In genomic region chr9:135512241-135512603, GRCh38 we compare ENCODE assay signal across 24 cellular contexts. TPM values are rescaled to one million over a fixed set of nuclear protein-coding genes. Genes with fewer than 3 reads are reported as not detected.
DNase-seq lines count a peak whose midpoint lies in the region; ATAC-seq, FAIRE-seq and TF ChIP-seq lines count a peak whose summit lies in the region.
"Had no signal": no experiment of that assay in that cellular context is flagged by ENCODE, and none has a peak within 500 bp of the region (broad histone marks: within the 10 kb centered on the region; RNA-seq: fewer than 3 reads in every experiment).

No MANE protein-coding gene starts in this region.

- H3K4ac ChIP-seq in IMR-90 (ENCODE audit: low read depth, low read length): no peak overlapping the region

- TF ChIP-seq EP300 in K562 (IDR thresholded peaks at IDR 0.05; ENCODE audit: low read length): no peak

- no peaks in the 10 kb centered on the region for H3K36me3 ChIP-seq in IMR-90 (ENCODE audit: control insufficient read depth, insufficient read depth, low read length)
- no peaks in the 10 kb centered on the region for H3K36me3 ChIP-seq in K562 (ENCODE audit: control insufficient read depth, insufficient read depth, low read length)
- H3K36me3 ChIP-seq: BE2C, SJSA1 had no signal

- H3K4me2 ChIP-seq in IMR-90 (ENCODE audit: low read depth, low read length) (no peak overlapping the region), K562 (ENCODE audit: insufficient read depth, low read length) (peak overlapping the region; percentile 19; the same call in 1 of the 2 replicates)
- H3K4me2 ChIP-seq: A549, KMS-11 had no signal

- no peak overlapping the region for H4K8ac ChIP-seq in IMR-90 (ENCODE audit: low read depth in 2 of 2, low read length in 2 of 2)

- H3K4me3 ChIP-seq in IMR-90 (ENCODE audit: insufficient read depth, low read depth, low read length) (no peak overlapping the region), K562 (no peak overlapping the region)
- H3K4me3 ChIP-seq: A549, SJSA1 had no signal

- ATAC-seq in IMR-90 (ENCODE audit: low read depth) (no peak), K562 (no peak; the same call in 2 of the 3 replicates), sciatic nerve (no peak), HG03354 (IDR thresholded peaks at IDR 0.05; ENCODE audit: poor library complexity, severe bottlenecking, unreplicated experiment) (no peak), HG02840 (IDR thresholded peaks at IDR 0.05; ENCODE audit: low FRiP score, unreplicated experiment) (no peak)
- ATAC-seq: Panc1, Right ventricle myocardium inferior had no signal

- DNase-seq in IMR-90 (no peak), K562 (ENCODE audit: extremely low read depth in 1 of 4, low spot score in 3 of 4) (no peak), mesenteric fat pad (ENCODE audit: low spot score) (peak; percentile 24), sciatic nerve (ENCODE audit: low spot score) (peak; percentile 23), RWPE1 (ENCODE audit: low spot score) (no peak), HuH-7 (ENCODE audit: low spot score) (no peak)
- DNase-seq: BE2C; CD4-positive, CD25-positive, alpha-beta regulatory T cell; DMS79; HFFc6; NCI-H1105; NCI-H146; NCI-H2081; NCI-H2171; NCI-H345; NCI-H524; NCI-H774 had no signal

- no peak overlapping the region for H2AK9ac ChIP-seq in IMR-90 (replicated peaks; ENCODE audit: low read depth, low read length, poor library complexity)

- H2AK5ac ChIP-seq in IMR-90 (ENCODE audit: low read depth, low read length): no peak overlapping the region

- no peaks in the 10 kb centered on the region for H3K79me1 ChIP-seq in IMR-90 (ENCODE audit: low read depth in 1 of 2, low read length in 2 of 2)

- no peak overlapping the region for H2BK15ac ChIP-seq in IMR-90 (ENCODE audit: low read depth, low read length)

- H3K27me3 ChIP-seq in IMR-90 (ENCODE audit: control insufficient read depth, insufficient read depth, low read length): peaks cover 2% of the 10 kb centered on the region; the same call in 1 of the 2 replicates
- no peaks in the 10 kb centered on the region for H3K27me3 ChIP-seq in K562 (ENCODE audit: control insufficient read depth in 2 of 2, insufficient read depth in 2 of 2, low read length in 2 of 2)
- H3K27me3 ChIP-seq: BE2C, SJSA1 had no signal

- no peak overlapping the region for H3K23ac ChIP-seq in IMR-90 (ENCODE audit: low read depth, low read length)

- no peak overlapping the region for H4K91ac ChIP-seq in IMR-90 (ENCODE audit: insufficient read depth, low read depth, low read length)

- dilution Hi-C loops in IMR-90 (cut with HindIII; ENCODE audit: low sequenced_read_pairs, unreplicated experiment): no loop called here

- H4K20me1 ChIP-seq in IMR-90 (ENCODE audit: insufficient read depth, low read length): no peaks in the 10 kb centered on the region
- H4K20me1 ChIP-seq in K562 (replicated peaks; ENCODE audit: control insufficient read depth, insufficient read depth, low read length): no peaks in the 10 kb centered on the region

- no peak overlapping the region for H3K14ac ChIP-seq in IMR-90 (replicated peaks; ENCODE audit: low read depth, low read length)

- in situ Hi-C loops in IMR-90 (cut with MboI; ENCODE audit: low sequenced_read_pairs): no loop called here
- in situ Hi-C loops in K562 (cut with MboI): no loop called here

- H2BK5ac ChIP-seq in IMR-90 (ENCODE audit: low read depth, low read length, poor library complexity, severe bottlenecking): no peak overlapping the region

- H3K4me1 ChIP-seq in IMR-90 (ENCODE audit: control insufficient read depth, insufficient read depth, low read length): no peaks in the 10 kb centered on the region
- peaks cover 23 to 25% of the 10 kb centered on the region in 2 experiments for H3K4me1 ChIP-seq in K562 (replicated peaks in 1 of 2; ENCODE audit: control insufficient read depth in 2 of 2, insufficient read depth in 2 of 2, low read length in 2 of 2)
- H3K4me1 ChIP-seq: A549, BE2C, SJSA1 had no signal

- CTCF ChIA-PET in IMR-90 (lab: Yijun Ruan, JAX): no interaction called here
- CTCF ChIA-PET in K562 (lab: Yijun Ruan, JAX; ENCODE audit: low intra/inter-chr PET ratio): no interaction called here
- CTCF ChIA-PET in RWPE1 (lab: Yijun Ruan, JAX): interaction anchor here (1.0 kb wide), 1 partner anchor 8 kb away, joined by 8 read pairs; no protein-coding TSS in a partner anchor

- TF ChIP-seq POLR2A in IMR-90 (IDR thresholded peaks at IDR 0.05; ENCODE audit: low read depth, low read length) (no peak), K562 (conservative IDR thresholded peaks at IDR 0.05) (no peak)

- POLR2A ChIA-PET in IMR-90 (lab: Charles Lee; ENCODE audit: unreplicated experiment) (no interaction called here), K562 (lab: Yijun Ruan, JAX) (no interaction called here), RWPE1 (lab: Yijun Ruan, JAX; ENCODE audit: low non-redundant PET) (no interaction called here)

- intact Hi-C loops in IMR-90 (cut with micrococcal nuclease): no loop called here
- intact Hi-C loops in K562 (cut with micrococcal nuclease): no loop called here
- intact Hi-C loops in sciatic nerve (cut with DNase I): no loop called here

- no peak overlapping the region for H2BK20ac ChIP-seq in IMR-90 (ENCODE audit: low read depth, low read length)

- no peaks in the 10 kb centered on the region for H3K9me3 ChIP-seq in IMR-90 (ENCODE audit: control insufficient read depth, insufficient read depth, low read length)
- H3K9me3 ChIP-seq in K562 (replicated peaks; ENCODE audit: control insufficient read depth, insufficient read depth, low read depth, low read length): no peaks in the 10 kb centered on the region
- H3K9me3 ChIP-seq: A549, BE2C, SJSA1 had no signal

- H3K9ac ChIP-seq in IMR-90 (ENCODE audit: low read depth, low read length) (no peak overlapping the region), K562 (ENCODE audit: insufficient read depth in 1 of 2, low read depth in 2 of 2, low read length in 2 of 2) (no peak overlapping the region)
- H3K9ac ChIP-seq: KMS-11 had no signal

- no peak for TF ChIP-seq CTCF in IMR-90 (conservative IDR thresholded peaks at IDR 0.05; ENCODE audit: low read depth, low read length)
- no peak for TF ChIP-seq CTCF in K562 (IDR thresholded peaks at IDR 0.05 in 2 of 3, conservative IDR thresholded peaks at IDR 0.05 in 1 of 3; ENCODE audit: insufficient read depth in 2 of 3, low read depth in 1 of 3, low read length in 3 of 3)
- TF ChIP-seq CTCF in RWPE1 (conservative IDR thresholded peaks at IDR 0.05; ENCODE audit: low read depth): no peak

- no peak overlapping the region for H3K27ac ChIP-seq in IMR-90 (ENCODE audit: insufficient read depth, low read length)
- H3K27ac ChIP-seq in K562 (ENCODE audit: extremely low read depth, low read depth, low read length): peak overlapping the region; percentile 19; the same call in 1 of the 3 replicates
- no peak overlapping the region for H3K27ac ChIP-seq in RWPE1
- H3K27ac ChIP-seq: A549, KMS-11, SJSA1 had no signal

- no peaks in the 10 kb centered on the region for H3K9me1 ChIP-seq in IMR-90 (ENCODE audit: insufficient read depth, low read length)
- no peaks in the 10 kb centered on the region for H3K9me1 ChIP-seq in K562 (ENCODE audit: control insufficient read depth, insufficient read depth, low read length)

- H2AFZ ChIP-seq in IMR-90 (replicated peaks; ENCODE audit: low read length, poor library complexity) (peak overlapping the region; percentile 11), K562 (ENCODE audit: low read depth, low read length) (peak overlapping the region; percentile 80)

- H3K79me2 ChIP-seq in K562 (ENCODE audit: control insufficient read depth, insufficient read depth, low read length): no peaks in the 10 kb centered on the region

- TF ChIP-seq RAD21 in IMR-90 (IDR thresholded peaks at IDR 0.05; ENCODE audit: low read length) (no peak), K562 (CRISPR knock-in tag; conservative IDR thresholded peaks at IDR 0.05 in 1 of 2, IDR thresholded peaks at IDR 0.05 in 1 of 2) (no peak)

- no peak overlapping the region for H3K18ac ChIP-seq in IMR-90 (ENCODE audit: low read depth, low read length)

- 34% methylated on average over 4 of the region's 10 CpGs; no CpG with 5 or more reads in 1 of the 2 experiments for WGBS in IMR-90 (ENCODE audit: extremely low coverage in 2 of 2, insufficient read length in 1 of 2), 2 experiments
- WGBS in K562 (ENCODE audit: insufficient coverage, low coverage, missing lambda C conversion rate): 67% methylated on average over 9 of the region's 10 CpGs

- H2BK120ac ChIP-seq in IMR-90 (ENCODE audit: low read depth, low read length): no peak overlapping the region

- BruUV-seq in IMR-90 (replicated peaks; lab: Mats Ljungman, UMichigan) (no TSS peak), K562 (replicated peaks; lab: Mats Ljungman, UMichigan) (no TSS peak)

- H4K5ac ChIP-seq in IMR-90 (ENCODE audit: low read depth, low read length): no peak overlapping the region

- no peak overlapping the region for H3K56ac ChIP-seq in IMR-90 (ENCODE audit: extremely low read depth, insufficient read depth, low read length)

- no peak for FAIRE-seq in K562 (lab: Jason Lieb, UNC)
- FAIRE-seq: A549 had no signal

RNA-seq across cellular contexts. Expression of gene LCN1, which starts 9.0 kb away (rescaled TPM):
- total RNA-seq in IMR-90 (2012; rRNA removed) (not detected in 2 replicates), K562 (2014; rRNA removed) (not detected in 2 replicates), K562 (2014; rRNA removed; fragmentation: Illumina TruSeq; extraction: Trizol) (not detected in 2 replicates), K562 (2015; rRNA removed; fragmentation: Illumina TruSeq; extraction: Trizol) (not detected in 2 replicates), K562 (2021) (not detected in 2 replicates), mesenteric fat pad (2.3 TPM), sciatic nerve (not detected)
- polyA plus RNA-seq in IMR-90 (2012; rRNA removed) (not detected in 2 replicates), K562 (2011; rRNA removed) (not detected in 2 replicates), K562 (2014; fragmentation: Illumina TruSeq; extraction: Trizol) (not detected in 2 replicates), K562 (2014; fragmentation: Nextera tagmentation; extraction: Ambion mirVana) (not detected), K562 (2014; rRNA removed) (not detected in 2 replicates)
- not detected in 2 replicates for polyA plus RNA-seq in IMR-90 (2012; cell fraction: cytosol; rRNA removed)
- polyA plus RNA-seq in IMR-90 (2012; cell fraction: nucleus; rRNA removed; ENCODE audit: low replicate concordance): not detected in 2 replicates
- not detected in 2 replicates for total RNA-seq in K562 (2011; cell fraction: chromatin; rRNA removed; ENCODE audit: low replicate concordance)
- not detected in 2 replicates for total RNA-seq in K562 (2011; cell fraction: nucleolus; rRNA removed)
- total RNA-seq in K562 (2011; cell fraction: nucleoplasm; rRNA removed): not detected in 2 replicates
- polyA plus RNA-seq in K562 (2011; cell fraction: cytosol; rRNA removed): not detected in 2 replicates
- polyA plus RNA-seq in K562 (2011; cell fraction: nucleus; rRNA removed): not detected in 2 replicates
- not detected in 2 replicates for polyA plus RNA-seq in K562 (2012)
- polyA minus RNA-seq in K562 (2011; rRNA and poly(A)+ RNA removed): not detected in 2 replicates
- not detected in 2 replicates for polyA minus RNA-seq in K562 (2011; cell fraction: cytosol; rRNA and poly(A)+ RNA removed)
- polyA minus RNA-seq in K562 (2011; cell fraction: nucleus; rRNA and poly(A)+ RNA removed): not detected in 2 replicates
- total RNA-seq: CD4-positive, CD25-positive, alpha-beta regulatory T cell; Right ventricle myocardium inferior; SJSA1 had no signal
- polyA plus RNA-seq: A549; CD4-positive, CD25-positive, alpha-beta regulatory T cell had no signal

RNA-seq across cellular contexts. Expression of gene MRPS2, which starts 11.7 kb away (rescaled TPM):
- total RNA-seq in IMR-90 (2012; rRNA removed): 53.1 and 54.4 TPM in 2 replicates
- polyA plus RNA-seq in IMR-90 (2012; rRNA removed): 104 and 142 TPM in 2 replicates
- 57.0 and 155 TPM in 2 replicates for polyA plus RNA-seq in IMR-90 (2012; cell fraction: cytosol; rRNA removed)
- 92.4 and 172 TPM in 2 replicates for polyA plus RNA-seq in IMR-90 (2012; cell fraction: nucleus; rRNA removed; ENCODE audit: low replicate concordance)
- 22.8 and 99.4 TPM in 2 replicates for total RNA-seq in K562 (2011; cell fraction: chromatin; rRNA removed; ENCODE audit: low replicate concordance)
- 83.4 and 87.4 TPM in 2 replicates for total RNA-seq in K562 (2011; cell fraction: nucleolus; rRNA removed)
- total RNA-seq in K562 (2011; cell fraction: nucleoplasm; rRNA removed): 44.5 and 53.2 TPM in 2 replicates
- total RNA-seq in K562 (2014; rRNA removed): 120 and 168 TPM in 2 replicates
- total RNA-seq in K562 (2014; rRNA removed; fragmentation: Illumina TruSeq; extraction: Trizol): 27.3 and 39.7 TPM in 2 replicates
- total RNA-seq in K562 (2015; rRNA removed; fragmentation: Illumina TruSeq; extraction: Trizol): 73.9 and 75.9 TPM in 2 replicates
- 106 and 110 TPM in 2 replicates for total RNA-seq in K562 (2021)
- 81.3 and 135 TPM in 2 replicates for polyA plus RNA-seq in K562 (2011; rRNA removed)
- polyA plus RNA-seq in K562 (2011; cell fraction: cytosol; rRNA removed): 412 and 778 TPM in 2 replicates
- 169 and 254 TPM in 2 replicates for polyA plus RNA-seq in K562 (2011; cell fraction: nucleus; rRNA removed)
- polyA plus RNA-seq in K562 (2012): 119 and 130 TPM in 2 replicates
- 167 and 221 TPM in 2 replicates for polyA plus RNA-seq in K562 (2014; fragmentation: Illumina TruSeq; extraction: Trizol)
- 10 to 100 TPM in 1 of 2 experiments, 1 to 10 TPM in 1; 8.0 to 10.9 TPM for polyA plus RNA-seq in K562 (2014; fragmentation: Nextera tagmentation; extraction: Ambion mirVana)
- 128 and 133 TPM in 2 replicates for polyA plus RNA-seq in K562 (2014; rRNA removed)
- 77.8 and 115 TPM in 2 replicates for polyA minus RNA-seq in K562 (2011; rRNA and poly(A)+ RNA removed)
- 140 and 152 TPM in 2 replicates for polyA minus RNA-seq in K562 (2011; cell fraction: cytosol; rRNA and poly(A)+ RNA removed)
- polyA minus RNA-seq in K562 (2011; cell fraction: nucleus; rRNA and poly(A)+ RNA removed): 44.6 and 49.4 TPM in 2 replicates
- total RNA-seq in mesenteric fat pad: 25.9 TPM
- total RNA-seq in sciatic nerve: 17.5 TPM

RNA-seq across cellular contexts. Expression of gene PPP1R26, which starts 32.6 kb away (rescaled TPM):
- total RNA-seq in IMR-90 (2012; rRNA removed) (3.8 and 4.4 TPM in 2 replicates), K562 (2014; rRNA removed) (25.1 and 29.6 TPM in 2 replicates), K562 (2014; rRNA removed; fragmentation: Illumina TruSeq; extraction: Trizol) (8.1 and 11.3 TPM in 2 replicates), K562 (2015; rRNA removed; fragmentation: Illumina TruSeq; extraction: Trizol) (18.2 and 19.4 TPM in 2 replicates), K562 (2021) (23.6 and 26.8 TPM in 2 replicates), mesenteric fat pad (10.6 TPM), sciatic nerve (13.9 TPM)
- polyA plus RNA-seq in IMR-90 (2012; rRNA removed) (5.6 and 6.0 TPM in 2 replicates), K562 (2011; rRNA removed) (8.6 and 9.3 TPM in 2 replicates), K562 (2014; fragmentation: Illumina TruSeq; extraction: Trizol) (8.0 and 12.4 TPM in 2 replicates), K562 (2014; fragmentation: Nextera tagmentation; extraction: Ambion mirVana) (under 1 TPM; 0.77 to 0.89 TPM), K562 (2014; rRNA removed) (15.0 and 15.6 TPM in 2 replicates)
- 3.3 and 5.6 TPM in 2 replicates for polyA plus RNA-seq in IMR-90 (2012; cell fraction: cytosol; rRNA removed)
- polyA plus RNA-seq in IMR-90 (2012; cell fraction: nucleus; rRNA removed; ENCODE audit: low replicate concordance): 9.3 and 10.5 TPM in 2 replicates
- total RNA-seq in K562 (2011; cell fraction: chromatin; rRNA removed; ENCODE audit: low replicate concordance): 19.1 and 41.6 TPM in 2 replicates
- total RNA-seq in K562 (2011; cell fraction: nucleolus; rRNA removed): 25.8 and 36.4 TPM in 2 replicates
- total RNA-seq in K562 (2011; cell fraction: nucleoplasm; rRNA removed): 20.5 and 21.5 TPM in 2 replicates
- 9.9 and 15.5 TPM in 2 replicates for polyA plus RNA-seq in K562 (2011; cell fraction: cytosol; rRNA removed)
- polyA plus RNA-seq in K562 (2011; cell fraction: nucleus; rRNA removed): 18.4 and 32.2 TPM in 2 replicates
- 19.0 and 28.0 TPM in 2 replicates for polyA plus RNA-seq in K562 (2012)
- 10.1 and 23.5 TPM in 2 replicates for polyA minus RNA-seq in K562 (2011; rRNA and poly(A)+ RNA removed)
- polyA minus RNA-seq in K562 (2011; cell fraction: cytosol; rRNA and poly(A)+ RNA removed): 16.4 and 18.4 TPM in 2 replicates
- 7.4 and 8.1 TPM in 2 replicates for polyA minus RNA-seq in K562 (2011; cell fraction: nucleus; rRNA and poly(A)+ RNA removed)

RNA-seq across cellular contexts. Expression of gene OBP2A, which starts 33.7 kb away (rescaled TPM):
- total RNA-seq in IMR-90 (2012; rRNA removed) (not detected in 2 replicates), K562 (2014; rRNA removed) (not detected in 2 replicates), K562 (2014; rRNA removed; fragmentation: Illumina TruSeq; extraction: Trizol) (not detected in 2 replicates), K562 (2015; rRNA removed; fragmentation: Illumina TruSeq; extraction: Trizol) (not detected in 2 replicates), K562 (2021) (not detected in 2 replicates), mesenteric fat pad (not detected), sciatic nerve (not detected)
- polyA plus RNA-seq in IMR-90 (2012; rRNA removed) (not detected in 2 replicates), K562 (2011; rRNA removed) (not detected in 2 replicates), K562 (2014; fragmentation: Illumina TruSeq; extraction: Trizol) (not detected in 2 replicates), K562 (2014; fragmentation: Nextera tagmentation; extraction: Ambion mirVana) (not detected), K562 (2014; rRNA removed) (not detected in 2 replicates)
- polyA plus RNA-seq in IMR-90 (2012; cell fraction: cytosol; rRNA removed): not detected in 2 replicates
- polyA plus RNA-seq in IMR-90 (2012; cell fraction: nucleus; rRNA removed; ENCODE audit: low replicate concordance): not detected in 2 replicates
- not detected in 2 replicates for total RNA-seq in K562 (2011; cell fraction: chromatin; rRNA removed; ENCODE audit: low replicate concordance)
- total RNA-seq in K562 (2011; cell fraction: nucleolus; rRNA removed): not detected in 2 replicates
- not detected in 2 replicates for total RNA-seq in K562 (2011; cell fraction: nucleoplasm; rRNA removed)
- not detected in 2 replicates for polyA plus RNA-seq in K562 (2011; cell fraction: cytosol; rRNA removed)
- not detected in 2 replicates for polyA plus RNA-seq in K562 (2011; cell fraction: nucleus; rRNA removed)
- polyA plus RNA-seq in K562 (2012): not detected in 2 replicates
- not detected in 2 replicates for polyA minus RNA-seq in K562 (2011; rRNA and poly(A)+ RNA removed)
- polyA minus RNA-seq in K562 (2011; cell fraction: cytosol; rRNA and poly(A)+ RNA removed): not detected in 2 replicates
- polyA minus RNA-seq in K562 (2011; cell fraction: nucleus; rRNA and poly(A)+ RNA removed): not detected in 2 replicates
- total RNA-seq: CD4-positive, CD25-positive, alpha-beta regulatory T cell; HFFc6; Right ventricle myocardium inferior; SJSA1 had no signal
- polyA plus RNA-seq: A549; CD4-positive, CD25-positive, alpha-beta regulatory T cell had no signal

RNA-seq across cellular contexts. Expression of gene PAEP, which starts 49.3 kb away (rescaled TPM):
- not detected in 2 replicates for total RNA-seq in IMR-90 (2012; rRNA removed)
- not detected in 2 replicates for polyA plus RNA-seq in IMR-90 (2012; rRNA removed)
- polyA plus RNA-seq in IMR-90 (2012; cell fraction: cytosol; rRNA removed): not detected in 2 replicates
- not detected in 2 replicates for polyA plus RNA-seq in IMR-90 (2012; cell fraction: nucleus; rRNA removed; ENCODE audit: low replicate concordance)
- total RNA-seq in K562 (2011; cell fraction: chromatin; rRNA removed; ENCODE audit: low replicate concordance): 8.0 and 29.5 TPM in 2 replicates
- 9.2 and 26.2 TPM in 2 replicates for total RNA-seq in K562 (2011; cell fraction: nucleolus; rRNA removed)
- total RNA-seq in K562 (2011; cell fraction: nucleoplasm; rRNA removed): 14.7 and 28.6 TPM in 2 replicates
- 0.41 and 0.57 TPM in 2 replicates for total RNA-seq in K562 (2014; rRNA removed)
- 0.44 TPM in 1 of 2 replicates, not detected in the other for total RNA-seq in K562 (2014; rRNA removed; fragmentation: Illumina TruSeq; extraction: Trizol)
- total RNA-seq in K562 (2015; rRNA removed; fragmentation: Illumina TruSeq; extraction: Trizol): 0.53 and 0.58 TPM in 2 replicates
- 0.51 and 0.69 TPM in 2 replicates for total RNA-seq in K562 (2021)
- polyA plus RNA-seq in K562 (2011; rRNA removed): 2.3 and 4.5 TPM in 2 replicates
- 2.4 and 9.4 TPM in 2 replicates for polyA plus RNA-seq in K562 (2011; cell fraction: cytosol; rRNA removed)
- 8.6 and 39.7 TPM in 2 replicates for polyA plus RNA-seq in K562 (2011; cell fraction: nucleus; rRNA removed)
- polyA plus RNA-seq in K562 (2012): 4.6 and 26.7 TPM in 2 replicates
- 0.78 and 1.0 TPM in 2 replicates for polyA plus RNA-seq in K562 (2014; fragmentation: Illumina TruSeq; extraction: Trizol)
- polyA plus RNA-seq in K562 (2014; fragmentation: Nextera tagmentation; extraction: Ambion mirVana): under 1 TPM; 0.22 to 0.30 TPM
- 0.70 and 0.90 TPM in 2 replicates for polyA plus RNA-seq in K562 (2014; rRNA removed)
- polyA minus RNA-seq in K562 (2011; rRNA and poly(A)+ RNA removed): 0.57 and 1.9 TPM in 2 replicates
- polyA minus RNA-seq in K562 (2011; cell fraction: cytosol; rRNA and poly(A)+ RNA removed): 2.1 and 2.2 TPM in 2 replicates
- 3.4 TPM in 1 of 2 replicates, not detected in the other for polyA minus RNA-seq in K562 (2011; cell fraction: nucleus; rRNA and poly(A)+ RNA removed)
- total RNA-seq in mesenteric fat pad: not detected
- not detected for total RNA-seq in sciatic nerve
- total RNA-seq: CD4-positive, CD25-positive, alpha-beta regulatory T cell; HFFc6; Right ventricle myocardium inferior; SJSA1 had no signal
- polyA plus RNA-seq: A549; CD4-positive, CD25-positive, alpha-beta regulatory T cell had no signal

Comparison
In these comparisons a context has a peak if more than half of its experiments do, and no peak if none do; other contexts are left out.
1. DNase-seq: peak in mesenteric fat pad (single experiment) and sciatic nerve (single experiment); none in IMR-90 (single experiment), K562 (0 of 4), RWPE1 (single experiment) and HuH-7 (single experiment).